In the genomic region with DNA sequence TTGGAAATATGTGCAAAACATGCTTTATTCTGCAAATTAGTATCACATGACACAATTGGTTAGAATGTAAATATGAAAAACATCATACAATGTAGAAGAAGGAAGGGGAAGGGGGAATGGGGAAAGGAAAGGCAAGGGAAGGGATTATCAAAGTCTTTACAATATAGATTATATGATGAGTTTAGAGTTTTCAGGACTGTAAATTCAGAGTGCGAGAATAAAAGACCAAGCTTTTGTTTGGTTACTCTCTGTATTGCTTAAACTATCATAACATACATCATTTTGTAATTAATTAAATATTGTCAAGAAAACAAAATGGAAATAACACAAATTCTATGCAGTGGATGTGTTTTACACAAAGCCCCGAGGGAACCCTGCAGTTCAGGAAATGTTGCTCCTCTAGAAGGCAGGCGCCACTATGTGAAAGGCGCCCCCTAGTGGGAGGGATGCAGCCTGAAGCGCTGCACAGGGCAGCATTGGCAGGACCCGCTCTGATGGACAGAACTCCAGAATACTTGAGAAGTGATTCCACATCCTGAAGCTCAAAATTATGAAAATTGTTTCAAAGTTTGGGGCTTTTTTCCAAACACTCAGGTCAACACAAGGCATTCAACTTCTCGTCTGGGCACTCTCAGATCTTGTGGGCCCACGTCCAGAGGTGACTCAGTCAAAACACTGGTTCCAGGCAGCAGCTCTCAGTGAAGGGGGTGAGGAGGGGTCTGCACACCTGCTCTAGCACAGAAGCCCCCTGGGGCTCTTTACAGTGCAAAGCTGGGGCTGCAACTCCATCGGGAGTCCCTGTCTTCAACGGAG, we compare ENCODE assay signal across 8 cellular contexts. TPM values are rescaled to one million over a fixed set of nuclear protein-coding genes. Genes with fewer than 3 reads are reported as not detected.
DNase-seq lines count a peak whose midpoint lies in the region; ATAC-seq and TF ChIP-seq lines count a peak whose summit lies in the region.

No MANE protein-coding gene starts in this region.

- ATAC-seq in HG02938 (IDR thresholded peaks at IDR 0.05; ENCODE audit: unreplicated experiment), result peak; percentile 82

- H3K27me3 ChIP-seq in dorsolateral prefrontal cortex, result no peaks in the 10 kb centered on the region

- H3K4me3 ChIP-seq in dorsolateral prefrontal cortex, result no peak overlapping the region

- DNase-seq in activated gamma-delta T cell treated with Interleukin-2 at 50 U/mL for 16 hours (peak; percentile 75), activated gamma-delta T cell (lab: John Stamatoyannopoulos, UW) (no peak), NCI-H345 treated with DMSO at 0.1 percent for 48 hours (lab: John Stamatoyannopoulos, UW; ENCODE audit: unreplicated experiment) (peak; percentile 21), dorsolateral prefrontal cortex (peak in 9 of 10 donors; percentile 42 to 78 (median 62)), medulla oblongata (ENCODE audit: extremely low spot score) (peak; percentile 88)
- DNase-seq in activated CD4-positive, alpha-beta T cell treated with anti-CD3 and anti-CD28 coated beads, Interleukin-2, amount 50 U/mL, for 4 hours, result peak; percentile 58 to 63
- peak; percentile 54 for DNase-seq in stimulated activated CD8-positive, alpha-beta memory T cell treated with anti-CD3 and anti-CD28 coated beads, Interleukin-15, amount 100 ng/mL, for 1 hour (ENCODE audit: low read depth)

- intact Hi-C loops in dorsolateral prefrontal cortex (cut with DNase I), result no loop called here

- no peak overlapping the region for H3K27ac ChIP-seq in dorsolateral prefrontal cortex

- TF ChIP-seq CTCF in dorsolateral prefrontal cortex (IDR thresholded peaks at IDR 0.05 in 54 of 56, conservative IDR thresholded peaks at IDR 0.05 in 2 of 56; ENCODE audit: low read depth in 1 of 56, partially characterized antibody in 56 of 56), result peak; percentile 44 to 88 (median 80)

RNA-seq across cellular contexts. Expression of a gene that starts 31.6 kb away (rescaled TPM):
- 10 to 100 TPM; 13.2 to 31.9 (median 22.3) TPM for total RNA-seq in dorsolateral prefrontal cortex
